In the genomic region with DNA sequence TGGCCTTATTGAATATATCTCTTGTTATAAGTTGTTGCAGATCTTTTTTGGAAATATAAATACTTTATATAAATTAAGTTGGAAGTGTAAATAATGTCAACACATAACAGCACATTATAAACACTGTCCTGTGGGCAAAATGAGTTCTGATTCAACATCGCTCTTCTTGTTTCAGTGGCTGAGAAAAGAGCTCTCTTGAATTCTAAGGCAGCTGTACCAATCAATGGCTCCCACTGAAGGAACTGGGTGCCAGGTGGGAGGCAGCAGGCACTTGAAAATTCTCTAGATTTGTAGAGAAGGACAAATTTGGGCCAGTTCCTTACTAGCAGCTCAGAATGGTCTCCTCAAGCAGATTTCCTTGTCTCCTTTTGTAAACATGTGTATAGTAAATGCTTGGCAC, we compare ENCODE assay signal across 10 cellular contexts. TPM values are rescaled to one million over a fixed set of nuclear protein-coding genes. Genes with fewer than 3 reads are reported as not detected.
DNase-seq lines count a peak whose midpoint lies in the region; ATAC-seq, FAIRE-seq and TF ChIP-seq lines count a peak whose summit lies in the region.
"Had no signal": no experiment of that assay in that cellular context is flagged by ENCODE, and none has a peak within 500 bp of the region (broad histone marks: within the 10 kb centered on the region; RNA-seq: fewer than 3 reads in every experiment).

No MANE protein-coding gene starts in this region.

- peaks cover 62% of the 10 kb centered on the region for H3K4me1 Mint-ChIP-seq in CD8-positive, alpha-beta T cell (ENCODE audit: low read depth)
- peaks cover 32% of the 10 kb centered on the region for H3K4me1 Mint-ChIP-seq in astrocyte (ENCODE audit: low read depth, unreplicated experiment)
- no peaks in the 10 kb centered on the region for H3K4me1 Mint-ChIP-seq in Caco-2 (ENCODE audit: low read depth, unreplicated experiment)

- peak overlapping the region; percentile 3 for H3K4me2 ChIP-seq in astrocyte (ENCODE audit: low read length)

- DNase-seq in CD8-positive, alpha-beta T cell: no peak
- no peak for DNase-seq in astrocyte (ENCODE audit: low read depth)
- DNase-seq in Caco-2: no peak
- DNase-seq in NCI-H774 (lab: John Stamatoyannopoulos, UW): no peak
- no peak for DNase-seq in activated CD8-positive, alpha-beta memory T cell treated with anti-CD3 and anti-CD28 coated beads, Interleukin-2, amount 50 U/mL, for 4 hours
- no peak for DNase-seq in SW480 (ENCODE audit: low spot score)
- DNase-seq: islet precursor cell had no signal

- H3K9ac ChIP-seq in astrocyte (ENCODE audit: low read length): no peak overlapping the region

- no peaks in the 10 kb centered on the region for H3K27me3 Mint-ChIP-seq in CD8-positive, alpha-beta T cell (ENCODE audit: low read depth)
- H3K27me3 Mint-ChIP-seq in astrocyte (ENCODE audit: low read depth, unreplicated experiment) (no peaks in the 10 kb centered on the region), Caco-2 (ENCODE audit: insufficient read depth, unreplicated experiment) (peaks cover 25% of the 10 kb centered on the region)

- peak overlapping the region; percentile 66 for H3K27ac Mint-ChIP-seq in CD8-positive, alpha-beta T cell
- H3K27ac Mint-ChIP-seq in astrocyte (ENCODE audit: unreplicated experiment) (peak overlapping the region; percentile 29), Caco-2 (ENCODE audit: unreplicated experiment) (no peak overlapping the region)

- no peaks in the 10 kb centered on the region for H3K9me3 ChIP-seq in CD8-positive, alpha-beta T cell (ENCODE audit: low read length)
- H3K9me3 ChIP-seq in astrocyte (ENCODE audit: insufficient read depth, low read depth, low read length) (no peaks in the 10 kb centered on the region), Caco-2 (no peaks in the 10 kb centered on the region)

- no peak overlapping the region for H3K4me3 ChIP-seq in CD8-positive, alpha-beta T cell (ENCODE audit: low read depth, low read length)
- H3K4me3 ChIP-seq in astrocyte (ENCODE audit: insufficient read depth, low read depth, low read length) (no peak overlapping the region), Caco-2 (ENCODE audit: low read depth, low read length) (no peak overlapping the region)
- H3K4me3 ChIP-seq: K562 had no signal

- no peaks in the 10 kb centered on the region for H3K36me3 Mint-ChIP-seq in CD8-positive, alpha-beta T cell
- H3K36me3 Mint-ChIP-seq in astrocyte (ENCODE audit: low read depth, unreplicated experiment) (peaks cover 2% of the 10 kb centered on the region), Caco-2 (ENCODE audit: insufficient read depth, unreplicated experiment) (no peaks in the 10 kb centered on the region)

- no peak for ATAC-seq in CD8-positive, alpha-beta T cell
- peak; percentile 20 for ATAC-seq in GM19043 (IDR thresholded peaks at IDR 0.05; ENCODE audit: low read depth, unreplicated experiment)
- ATAC-seq in HG03025 (IDR thresholded peaks at IDR 0.05; ENCODE audit: low FRiP score, unreplicated experiment): peak; percentile 36

- no peak overlapping the region for H3K4me3 Mint-ChIP-seq in CD8-positive, alpha-beta T cell
- no peak overlapping the region for H3K4me3 Mint-ChIP-seq in astrocyte (ENCODE audit: unreplicated experiment)
- no peak overlapping the region for H3K4me3 Mint-ChIP-seq in Caco-2 (ENCODE audit: unreplicated experiment)

- peaks cover 43% of the 10 kb centered on the region for H3K4me1 ChIP-seq in CD8-positive, alpha-beta T cell (ENCODE audit: insufficient read depth, low read length)
- H3K4me1 ChIP-seq in astrocyte (ENCODE audit: insufficient read depth, low read length): peaks cover 18% of the 10 kb centered on the region
- H3K4me1 ChIP-seq in Caco-2: no peaks in the 10 kb centered on the region

- no peak for FAIRE-seq in astrocyte (lab: Jason Lieb, UNC)

- H3K9me3 Mint-ChIP-seq in CD8-positive, alpha-beta T cell: no peaks in the 10 kb centered on the region
- H3K9me3 Mint-ChIP-seq in astrocyte (ENCODE audit: unreplicated experiment): peaks cover 4% of the 10 kb centered on the region
- H3K9me3 Mint-ChIP-seq in Caco-2 (ENCODE audit: unreplicated experiment): no peaks in the 10 kb centered on the region

- CTCF ChIA-PET in CD8-positive, alpha-beta T cell (lab: Charles Lee): interaction anchor here (0.6 to 1.1 kb wide), 3 partner anchors 10 to 13 kb away, joined by 3 read pairs; no protein-coding TSS in a partner anchor
- CTCF ChIA-PET in Caco-2 (lab: Charles Lee): no interaction called here

- no peaks in the 10 kb centered on the region for H4K20me1 ChIP-seq in astrocyte (ENCODE audit: insufficient read depth, low read length)

- TF ChIP-seq CTCF in CD8-positive, alpha-beta T cell (IDR thresholded peaks at IDR 0.05): no peak
- TF ChIP-seq CTCF in astrocyte (IDR thresholded peaks at IDR 0.05; ENCODE audit: insufficient read depth, low read depth, low read length) (no peak), Caco-2 (IDR thresholded peaks at IDR 0.05; ENCODE audit: insufficient read depth in 1 of 2, low read depth in 1 of 2, low read length in 1 of 2, severe bottlenecking in 1 of 2, unreplicated experiment in 1 of 2) (no peak)

- H2AFZ ChIP-seq in astrocyte (ENCODE audit: low read depth, low read length): no peak overlapping the region

- POLR2A ChIA-PET in CD8-positive, alpha-beta T cell (lab: Charles Lee): no interaction called here
- POLR2A ChIA-PET in Caco-2 (lab: Charles Lee): no interaction called here

- no TSS peak for BruUV-seq in Caco-2 (replicated peaks; lab: Mats Ljungman, UMichigan)

- intact Hi-C loops in CD8-positive, alpha-beta T cell (cut with DNase I, micrococcal nuclease): loop anchor here in 1 of 2 experiments (1.0 kb wide), 1 partner anchor 29 kb away; no protein-coding TSS in a partner anchor
- intact Hi-C loops in Caco-2 (cut with micrococcal nuclease; ENCODE audit: unreplicated experiment): no loop called here

- no peak overlapping the region for H3K27ac ChIP-seq in CD8-positive, alpha-beta T cell (ENCODE audit: low read depth, low read length)
- no peak overlapping the region for H3K27ac ChIP-seq in astrocyte (ENCODE audit: low read depth, low read length)

- H3K79me2 ChIP-seq in astrocyte (ENCODE audit: insufficient read depth, low read length): no peaks in the 10 kb centered on the region

- no peaks in the 10 kb centered on the region for H3K36me3 ChIP-seq in CD8-positive, alpha-beta T cell (ENCODE audit: insufficient read depth, low read length)
- H3K36me3 ChIP-seq in astrocyte (ENCODE audit: insufficient read depth, low read length) (no peaks in the 10 kb centered on the region), Caco-2 (ENCODE audit: control insufficient read depth, insufficient read depth, low read length) (no peaks in the 10 kb centered on the region)

- no peaks in the 10 kb centered on the region for H3K27me3 ChIP-seq in CD8-positive, alpha-beta T cell (ENCODE audit: insufficient read depth, low read length)
- no peaks in the 10 kb centered on the region for H3K27me3 ChIP-seq in astrocyte (ENCODE audit: insufficient read depth, low read length)
- no peaks in the 10 kb centered on the region for H3K27me3 ChIP-seq in Caco-2 (replicated peaks; ENCODE audit: control insufficient read depth, insufficient read depth, low read length)

RNA-seq across cellular contexts. Expression of a gene that starts 45.6 kb away (rescaled TPM):
- total RNA-seq in CD8-positive, alpha-beta T cell: 1 to 10 TPM; 2.5 to 2.7 TPM
- total RNA-seq in astrocyte (11.8 and 13.4 TPM in 2 replicates), Caco-2 (2022) (not detected in 2 replicates)
